2 cellular contexts compared by ENCODE assay signal in the genomic region with DNA sequence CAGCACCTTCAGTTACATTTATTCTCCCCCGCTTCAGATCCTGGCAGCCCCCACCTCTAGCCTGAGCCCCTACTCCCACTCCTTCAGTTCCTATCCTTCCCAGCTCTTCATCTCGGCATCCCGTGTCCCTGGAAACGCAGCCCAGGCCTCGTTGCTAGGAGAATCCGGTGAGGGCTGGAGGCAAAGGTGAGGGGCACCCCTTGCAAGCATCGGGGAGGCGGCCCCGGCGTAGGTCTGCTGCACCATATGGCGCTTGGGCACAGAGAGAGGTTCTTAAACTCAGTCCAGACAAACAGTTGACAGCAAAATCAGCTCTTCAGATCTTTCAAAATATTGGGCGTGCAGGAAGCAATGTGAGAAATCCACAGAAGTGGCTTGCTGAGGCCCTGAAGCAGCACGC.
TF ChIP-seq lines count a peak whose summit lies in the region.

No MANE protein-coding gene starts in this region.

TF ChIP-seq in IMR-90, 13 proteins besides CTCF, POLR2A, EP300 and RAD21:
- TF ChIP-seq MAFK (IDR thresholded peaks at IDR 0.05; ENCODE audit: low read depth, low read length) = no peak
- no peak for TF ChIP-seq NFE2L2 (IDR thresholded peaks at IDR 0.05; ENCODE audit: low read depth, low read length)
- no peak for TF ChIP-seq FOS (IDR thresholded peaks at IDR 0.05; ENCODE audit: low read depth, low read length)
- TF ChIP-seq RCOR1 (IDR thresholded peaks at IDR 0.05; ENCODE audit: insufficient replicate concordance, low read length) = no peak
- no peak for TF ChIP-seq SMC3 (IDR thresholded peaks at IDR 0.05; ENCODE audit: low read depth, low read length)
- no peak for TF ChIP-seq MAZ (IDR thresholded peaks at IDR 0.05; ENCODE audit: borderline replicate concordance, low read depth, low read length)
- TF ChIP-seq, protein P1, sequence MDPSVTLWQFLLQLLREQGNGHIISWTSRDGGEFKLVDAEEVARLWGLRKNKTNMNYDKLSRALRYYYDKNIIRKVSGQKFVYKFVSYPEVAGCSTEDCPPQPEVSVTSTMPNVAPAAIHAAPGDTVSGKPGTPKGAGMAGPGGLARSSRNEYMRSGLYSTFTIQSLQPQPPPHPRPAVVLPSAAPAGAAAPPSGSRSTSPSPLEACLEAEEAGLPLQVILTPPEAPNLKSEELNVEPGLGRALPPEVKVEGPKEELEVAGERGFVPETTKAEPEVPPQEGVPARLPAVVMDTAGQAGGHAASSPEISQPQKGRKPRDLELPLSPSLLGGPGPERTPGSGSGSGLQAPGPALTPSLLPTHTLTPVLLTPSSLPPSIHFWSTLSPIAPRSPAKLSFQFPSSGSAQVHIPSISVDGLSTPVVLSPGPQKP (IDR thresholded peaks at IDR 0.05; ENCODE audit: borderline replicate concordance, low read depth, low read length) = no peak
- no peak for TF ChIP-seq BHLHE40 (IDR thresholded peaks at IDR 0.05; ENCODE audit: low read depth, low read length)
- no peak for TF ChIP-seq CHD1 (IDR thresholded peaks at IDR 0.05; ENCODE audit: low read depth, low read length)
- no peak for TF ChIP-seq CEBPB (IDR thresholded peaks at IDR 0.05; ENCODE audit: low read depth, low read length)
- TF ChIP-seq RFX5 (IDR thresholded peaks at IDR 0.05; ENCODE audit: low read depth, low read length) = no peak
- no peak for TF ChIP-seq MXI1 (IDR thresholded peaks at IDR 0.05; ENCODE audit: borderline replicate concordance, low read depth, low read length)
TF ChIP-seq in IMR-90: peak in this region for 0.

TF ChIP-seq in SK-N-SH, 30 proteins besides CTCF, POLR2A, EP300 and RAD21:
- no peak for TF ChIP-seq FOXM1 (IDR thresholded peaks at IDR 0.05; ENCODE audit: low read depth)
- no peak for TF ChIP-seq SMC3 (IDR thresholded peaks at IDR 0.05; ENCODE audit: low read depth, low read length)
- no peak for TF ChIP-seq TEAD4 (IDR thresholded peaks at IDR 0.05; ENCODE audit: borderline replicate concordance, insufficient read depth)
- TF ChIP-seq NRF1 (IDR thresholded peaks at IDR 0.05; ENCODE audit: low read depth, low read length) = no peak
- no peak for TF ChIP-seq FOSL2 (IDR thresholded peaks at IDR 0.05; ENCODE audit: borderline replicate concordance, low read depth)
- TF ChIP-seq RFX5 (IDR thresholded peaks at IDR 0.05; ENCODE audit: low read length) = no peak
- TF ChIP-seq MXI1 (IDR thresholded peaks at IDR 0.05; ENCODE audit: low read depth, low read length) = no peak
- TF ChIP-seq ELF1 (IDR thresholded peaks at IDR 0.05) = no peak
- no peak for TF ChIP-seq TAF1 (IDR thresholded peaks at IDR 0.05; ENCODE audit: borderline replicate concordance, low read depth, low read length)
- TF ChIP-seq JUND (IDR thresholded peaks at IDR 0.05) = no peak
- no peak for TF ChIP-seq NFIC (IDR thresholded peaks at IDR 0.05; ENCODE audit: borderline replicate concordance)
